In genomic region chr16:66472961-66473610, GRCh38 we compare ENCODE assay signal across 18 cellular contexts. TPM values are rescaled to one million over a fixed set of nuclear protein-coding genes. Genes with fewer than 3 reads are reported as not detected.
"Had no signal": no experiment of that assay in that cellular context is flagged by ENCODE, and none has a peak within 500 bp of the region (broad histone marks: within the 10 kb centered on the region; RNA-seq: fewer than 3 reads in every experiment).

No MANE protein-coding gene starts in this region.

- H3K27me3 ChIP-seq: upper lobe of right lung had no signal

- H3K36me3 ChIP-seq: esophagus squamous epithelium, left ventricle myocardium inferior, thoracic aorta, upper lobe of right lung had no signal

- H3K27ac ChIP-seq: esophagus squamous epithelium, left ventricle myocardium inferior, psoas muscle, thoracic aorta, upper lobe of right lung had no signal

- H3K4me3 ChIP-seq: esophagus squamous epithelium, left ventricle myocardium inferior, psoas muscle, thoracic aorta, upper lobe of right lung had no signal

- H3K27me3 Mint-ChIP-seq: natural killer cell treated with Interleukin-12 subunit alpha and Interleukin-12 subunit beta and Interleukin-15 and Interleukin-18, amount 100 ng/mL, for 72 hours had no signal

- DNase-seq: activated CD4-positive, alpha-beta T cell treated with anti-CD3 and anti-CD28 coated beads, Interleukin-2, amount 50 U/mL, for 4 hours; activated effector memory CD4-positive, alpha-beta T cell treated with Interleukin-2 at 50 U/mL for 16 hours; activated naive CD4-positive, alpha-beta T cell treated with anti-CD3 and anti-CD28 coated beads, Interleukin-2, amount 50 U/mL, for 16 hours; activated T-cell treated with anti-CD3 and anti-CD28 coated beads, Interleukin-2, amount 50 U/mL, for 4 hours; caudate nucleus; cortex of kidney; effector CD4-positive, alpha-beta T cell; esophagus squamous epithelium; hippocampal formation; left ventricle myocardium inferior; mesenchymal stem cell; nucleus accumbens; psoas muscle; stimulated activated CD4-positive, alpha-beta T cell treated with anti-CD3 and anti-CD28 coated beads, Interleukin-1b, Interleukin-23, amount 100 ng/mL, for 48 hours; upper lobe of right lung had no signal

- H3K27ac Mint-ChIP-seq: natural killer cell treated with Interleukin-12 subunit alpha and Interleukin-12 subunit beta and Interleukin-15 and Interleukin-18, amount 100 ng/mL, for 72 hours had no signal

- H3K4me3 Mint-ChIP-seq: activated T-cell treated with anti-CD3 and anti-CD28 coated beads, Interleukin-2, amount 50 U/mL, for 4 hours; natural killer cell treated with Interleukin-12 subunit alpha and Interleukin-12 subunit beta and Interleukin-15 and Interleukin-18, amount 100 ng/mL, for 72 hours had no signal

- H3K4me1 ChIP-seq: psoas muscle had no signal

- H3K9me3 Mint-ChIP-seq: activated T-cell treated with anti-CD3 and anti-CD28 coated beads, Interleukin-2, amount 50 U/mL, for 4 hours; natural killer cell treated with Interleukin-12 subunit alpha and Interleukin-12 subunit beta and Interleukin-15 and Interleukin-18, amount 100 ng/mL, for 72 hours had no signal

- H3K9me3 ChIP-seq: esophagus squamous epithelium, left ventricle myocardium inferior, psoas muscle, thoracic aorta, upper lobe of right lung had no signal

- H3K36me3 Mint-ChIP-seq: natural killer cell treated with Interleukin-12 subunit alpha and Interleukin-12 subunit beta and Interleukin-15 and Interleukin-18, amount 100 ng/mL, for 72 hours had no signal

- ATAC-seq: activated T-cell treated with anti-CD3 and anti-CD28 coated beads, Interleukin-2, amount 50 U/mL, for 4 hours; natural killer cell treated with Interleukin-12 subunit alpha and Interleukin-12 subunit beta and Interleukin-15 and Interleukin-18, amount 100 ng/mL, for 72 hours; psoas muscle; upper lobe of right lung had no signal

RNA-seq across cellular contexts. Expression of gene BEAN1, which starts 46.0 kb away (rescaled TPM):
- total RNA-seq: activated T-cell treated with anti-CD3 and anti-CD28 coated beads, Interleukin-2, amount 50 U/mL, for 4 hours; endothelial cell of umbilical vein; natural killer cell treated with Interleukin-12 subunit alpha and Interleukin-12 subunit beta and Interleukin-15 and Interleukin-18, amount 100 ng/mL, for 72 hours; psoas muscle had no signal
- polyA plus RNA-seq: endothelial cell of umbilical vein had no signal
